ENCODE assay signal across 8 cellular contexts in genomic region chr6:2988076-2988425, GRCh38. TPM values are rescaled to one million over a fixed set of nuclear protein-coding genes. Genes with fewer than 3 reads are reported as not detected.
DNase-seq lines count a peak whose midpoint lies in the region; ATAC-seq and TF ChIP-seq lines count a peak whose summit lies in the region.

No MANE protein-coding gene starts in this region.

- H3K36me3 Mint-ChIP-seq in stimulated activated effector memory CD8-positive, alpha-beta T cell treated with anti-CD3 and anti-CD28 coated beads, Interleukin-12 subunit alpha, Interleukin-12 subunit beta, amount 100 ng/mL, for 72 hours = peaks cover 18% of the 10 kb centered on the region

- 31% methylated on average over 3 of the region's 3 CpGs for WGBS in right cardiac atrium

- H3K4me3 Mint-ChIP-seq in stimulated activated effector memory CD8-positive, alpha-beta T cell treated with anti-CD3 and anti-CD28 coated beads, Interleukin-12 subunit alpha, Interleukin-12 subunit beta, amount 100 ng/mL, for 72 hours = peak overlapping the region; percentile 85

- TF ChIP-seq CTCF in WI38 (IDR thresholded peaks at IDR 0.05; ENCODE audit: low read depth, low read length) (no peak), GM13977 (IDR thresholded peaks at IDR 0.05; ENCODE audit: extremely low read depth, insufficient read depth, missing control alignments) (no peak)

- peaks cover 24% of the 10 kb centered on the region for H3K4me1 Mint-ChIP-seq in stimulated activated effector memory CD8-positive, alpha-beta T cell treated with anti-CD3 and anti-CD28 coated beads, Interleukin-12 subunit alpha, Interleukin-12 subunit beta, amount 100 ng/mL, for 72 hours

- no peaks in the 10 kb centered on the region for H3K9me3 Mint-ChIP-seq in stimulated activated effector memory CD8-positive, alpha-beta T cell treated with anti-CD3 and anti-CD28 coated beads, Interleukin-12 subunit alpha, Interleukin-12 subunit beta, amount 100 ng/mL, for 72 hours

- H3K4me3 ChIP-seq in WI38 (ENCODE audit: low read depth, low read length) (peak overlapping the region; percentile 77), right cardiac atrium (ENCODE audit: low read length) (peak overlapping the region; percentile 85)

- H3K27me3 ChIP-seq in right cardiac atrium (ENCODE audit: control insufficient read depth, insufficient read depth) = no peaks in the 10 kb centered on the region

- no peaks in the 10 kb centered on the region for H3K9me3 ChIP-seq in right cardiac atrium (ENCODE audit: control insufficient read depth, low read length)

- intact Hi-C loops in right cardiac atrium (cut with DNase I) = loop anchor here in 3 of 4 donors (5.0 to 10.0 kb wide), 5 partner anchors 36 to 143 kb away; partner anchors contain the start of gene SERPINB1 (in 1 of the 3)

- in situ Hi-C loops in GM13977 (cut with MboI; ENCODE audit: low pct_unique_long_range_greater_than_20kb, low sequenced_read_pairs, unreplicated experiment) = no loop called here

- H3K27ac Mint-ChIP-seq in stimulated activated effector memory CD8-positive, alpha-beta T cell treated with anti-CD3 and anti-CD28 coated beads, Interleukin-12 subunit alpha, Interleukin-12 subunit beta, amount 100 ng/mL, for 72 hours = peak overlapping the region; percentile 90

- no peak for DNase-seq in right cardiac atrium
- no peak for DNase-seq in stimulated activated effector memory CD8-positive, alpha-beta T cell treated with anti-CD3 and anti-CD28 coated beads, Interleukin-12 subunit alpha, Interleukin-12 subunit beta, amount 100 ng/mL, for 72 hours (ENCODE audit: low spot score in 2 of 2)
- DNase-seq in GDM1 (lab: John Stamatoyannopoulos, UW) = no peak
- no peak for DNase-seq in GM13977 (ENCODE audit: low spot score)
- DNase-seq in germinal center (ENCODE audit: low spot score) = no peak

- H3K27ac ChIP-seq in right cardiac atrium (ENCODE audit: low read length) = peak overlapping the region; percentile 100

- ATAC-seq in HG02571 (IDR thresholded peaks at IDR 0.05; ENCODE audit: unreplicated experiment) (peak; percentile 4), right cardiac atrium (no peak), GM21619 (IDR thresholded peaks at IDR 0.05; ENCODE audit: unreplicated experiment) (no peak)
- ATAC-seq in stimulated activated effector memory CD8-positive, alpha-beta T cell treated with anti-CD3 and anti-CD28 coated beads, Interleukin-12 subunit alpha, Interleukin-12 subunit beta, amount 100 ng/mL, for 72 hours = no peak

- H3K4me1 ChIP-seq in right cardiac atrium (ENCODE audit: control insufficient read depth, insufficient read depth, low read length) = peaks cover 2% of the 10 kb centered on the region

RNA-seq across cellular contexts. Expression of gene NQO2, which starts 11.6 kb away (rescaled TPM):
- total RNA-seq in right cardiac atrium = 10 to 100 TPM; 38.1 to 60.6 (median 46.8) TPM
- polyA plus RNA-seq in right cardiac atrium = 71.0 TPM

RNA-seq across cellular contexts. Expression of gene SERPINB6, which starts 16.7 kb away (rescaled TPM):
- total RNA-seq in right cardiac atrium = 100 to 1,000 TPM; 181 to 265 (median 207) TPM
- polyA plus RNA-seq in right cardiac atrium = 172 TPM
